8 cellular contexts compared by ENCODE assay signal in the genomic region with DNA sequence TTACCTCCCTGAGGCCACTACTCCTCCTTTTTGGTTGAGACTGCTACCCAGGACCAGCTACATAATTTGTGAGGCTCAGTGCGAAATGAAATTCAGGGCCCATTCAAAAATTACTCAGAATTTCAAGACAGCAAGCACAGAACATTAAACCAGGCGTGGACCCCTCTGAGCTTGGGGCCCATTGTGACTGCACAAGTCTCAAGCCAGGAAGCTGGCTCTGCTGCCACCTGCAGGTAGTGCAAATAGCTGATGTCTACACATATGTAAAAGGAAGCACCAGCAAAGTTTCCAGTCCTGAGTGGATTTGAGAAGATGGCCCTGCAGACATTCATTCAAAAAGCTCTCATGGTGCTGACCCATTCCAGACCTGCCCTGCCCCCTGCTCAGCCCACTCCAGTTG.
DNase-seq lines count a peak whose midpoint lies in the region; ATAC-seq and TF ChIP-seq lines count a peak whose summit lies in the region.

No MANE protein-coding gene starts in this region.

- BruUV-seq in Caco-2 (replicated peaks; lab: Mats Ljungman, UMichigan), result no TSS peak

- no peak for TF ChIP-seq POLR2A in uterus (IDR thresholded peaks at IDR 0.05)

- H3K27ac ChIP-seq in uterus, result no peak overlapping the region

- H3K27me3 ChIP-seq in Caco-2 (replicated peaks; ENCODE audit: control insufficient read depth, insufficient read depth, low read length) (no peaks in the 10 kb centered on the region), MG63 (no peaks in the 10 kb centered on the region), uterus (no peaks in the 10 kb centered on the region)

- H3K36me3 ChIP-seq in Caco-2 (ENCODE audit: control insufficient read depth, insufficient read depth, low read length) (no peaks in the 10 kb centered on the region), MG63 (no peaks in the 10 kb centered on the region), uterus (no peaks in the 10 kb centered on the region)

- H3K9me3 ChIP-seq in Caco-2 (no peaks in the 10 kb centered on the region), MG63 (no peaks in the 10 kb centered on the region), uterus (no peaks in the 10 kb centered on the region)

- H3K4me3 Mint-ChIP-seq in Caco-2 (ENCODE audit: unreplicated experiment), result no peak overlapping the region

- no peak overlapping the region for H3K27ac Mint-ChIP-seq in Caco-2 (ENCODE audit: unreplicated experiment)

- H3K4me1 ChIP-seq in Caco-2 (peaks cover 7% of the 10 kb centered on the region; the same call in 1 of the 2 replicates), uterus (no peaks in the 10 kb centered on the region)

- no peak for ATAC-seq in HG03135 (IDR thresholded peaks at IDR 0.05; ENCODE audit: unreplicated experiment)

- TF ChIP-seq CTCF in Caco-2 (IDR thresholded peaks at IDR 0.05; ENCODE audit: insufficient read depth in 1 of 2, low read depth in 1 of 2, low read length in 1 of 2, severe bottlenecking in 1 of 2, unreplicated experiment in 1 of 2), result peak; percentile 45 to 62
- TF ChIP-seq CTCF in astrocyte of the cerebellum (IDR thresholded peaks at IDR 0.05; ENCODE audit: low read depth, low read length, missing control alignments), result peak; percentile 13
- TF ChIP-seq CTCF in uterus (IDR thresholded peaks at IDR 0.05), result peak in 1 of 4 experiments; percentile 8

- DNase-seq in Caco-2 (peak; percentile 47 to 52), GM19238 (ENCODE audit: insufficient read length, low spot score) (peak; percentile 12), MG63 (peak; percentile 51), astrocyte of the cerebellum (ENCODE audit: low read depth) (no peak), lung microvascular endothelial cell (ENCODE audit: low read depth in 2 of 2) (peak; percentile 19 to 45), uterus (no peak), NCI-H187 (lab: John Stamatoyannopoulos, UW) (no peak)

- CTCF ChIA-PET in Caco-2 (lab: Charles Lee), result interaction anchor here (0.6 to 1.5 kb wide), 4 partner anchors 60 to 428 kb away, joined by 3 to 14 read pairs (median 6); no protein-coding TSS in a partner anchor

- no peaks in the 10 kb centered on the region for H3K27me3 Mint-ChIP-seq in Caco-2 (ENCODE audit: insufficient read depth, unreplicated experiment)

- H3K4me3 ChIP-seq in Caco-2 (ENCODE audit: low read depth, low read length), result no peak overlapping the region
- H3K4me3 ChIP-seq in MG63, result no peak overlapping the region
- H3K4me3 ChIP-seq in astrocyte of the cerebellum (ENCODE audit: low read depth, low read length), result no peak overlapping the region
- H3K4me3 ChIP-seq in uterus, result no peak overlapping the region

- H3K9me3 Mint-ChIP-seq in Caco-2 (ENCODE audit: unreplicated experiment), result no peaks in the 10 kb centered on the region

- intact Hi-C loops in Caco-2 (cut with micrococcal nuclease; ENCODE audit: unreplicated experiment) (loop anchor here (1.0 to 2.0 kb wide), 2 partner anchors 98 to 424 kb away; a partner anchor contains a TSS), uterus (cut with DNase I; ENCODE audit: low total_unique reads) (no loop called here)

- H3K4me1 Mint-ChIP-seq in Caco-2 (ENCODE audit: low read depth, unreplicated experiment), result peaks cover 17% of the 10 kb centered on the region

- POLR2A ChIA-PET in Caco-2 (lab: Charles Lee), result no interaction called here

- in situ Hi-C loops in astrocyte of the cerebellum (cut with HindIII; ENCODE audit: low sequenced_read_pairs), result no loop called here

- no peaks in the 10 kb centered on the region for H3K36me3 Mint-ChIP-seq in Caco-2 (ENCODE audit: insufficient read depth, unreplicated experiment)

Comparison
In these comparisons a context has a peak if more than half of its experiments do, and no peak if none do; other contexts are left out.
1. DNase-seq: peak in Caco-2 (2 of 2), GM19238 (single experiment), MG63 (single experiment) and lung microvascular endothelial cell (2 of 2); none in astrocyte of the cerebellum (single experiment), uterus (0 of 2) and NCI-H187 (0 of 2).